20 cellular contexts compared by ENCODE assay signal in genomic region chr1:37238376-37239224, GRCh38.
DNase-seq lines count a peak whose midpoint lies in the region; ATAC-seq and TF ChIP-seq lines count a peak whose summit lies in the region.
"Had no signal": no experiment of that assay in that cellular context is flagged by ENCODE, and none has a peak within 500 bp of the region (broad histone marks: within the 10 kb centered on the region; RNA-seq: fewer than 3 reads in every experiment).

No MANE protein-coding gene starts in this region.

- no peaks in the 10 kb centered on the region for H3K9me3 Mint-ChIP-seq in activated naive CD4-positive, alpha-beta T cell treated with anti-CD3 and anti-CD28 coated beads, Interleukin-2, amount 50 U/mL, for 24 hours
- H3K9me3 Mint-ChIP-seq in activated naive CD4-positive, alpha-beta T cell treated with anti-CD3 and anti-CD28 coated beads for 36 hours = no peaks in the 10 kb centered on the region
- H3K9me3 Mint-ChIP-seq in activated CD4-positive, alpha-beta memory T cell treated with anti-CD3 and anti-CD28 coated beads for 36 hours = no peaks in the 10 kb centered on the region
- H3K9me3 Mint-ChIP-seq: activated naive CD8-positive, alpha-beta T cell treated with anti-CD3 and anti-CD28 coated beads, Interleukin-2, amount 50 U/mL, for 24 hours; activated T-cell treated with anti-CD3 and anti-CD28 coated beads, Interleukin-2, amount 50 U/mL, for 24 hours; CD4-positive, alpha-beta T cell; stimulated activated naive CD8-positive, alpha-beta T cell treated with anti-CD3 and anti-CD28 coated beads, Interleukin-15, Interleukin-2, amounts not matched to agents 100 ng/mL and 50 ng/mL, for 24 hours had no signal

- H3K4me1 Mint-ChIP-seq in activated naive CD4-positive, alpha-beta T cell treated with anti-CD3 and anti-CD28 coated beads, Interleukin-2, amount 50 U/mL, for 24 hours = no peaks in the 10 kb centered on the region
- no peaks in the 10 kb centered on the region for H3K4me1 Mint-ChIP-seq in activated naive CD4-positive, alpha-beta T cell treated with anti-CD3 and anti-CD28 coated beads for 36 hours (ENCODE audit: low read depth)
- H3K4me1 Mint-ChIP-seq in activated CD4-positive, alpha-beta memory T cell treated with anti-CD3 and anti-CD28 coated beads for 36 hours (ENCODE audit: low read depth) = no peaks in the 10 kb centered on the region
- H3K4me1 Mint-ChIP-seq: activated naive CD8-positive, alpha-beta T cell treated with anti-CD3 and anti-CD28 coated beads, Interleukin-2, amount 50 U/mL, for 24 hours had no signal

- H3K4me3 Mint-ChIP-seq in activated naive CD4-positive, alpha-beta T cell treated with anti-CD3 and anti-CD28 coated beads, Interleukin-2, amount 50 U/mL, for 24 hours = no peak overlapping the region
- H3K4me3 Mint-ChIP-seq in activated naive CD4-positive, alpha-beta T cell treated with anti-CD3 and anti-CD28 coated beads for 36 hours = no peak overlapping the region
- H3K4me3 Mint-ChIP-seq in activated CD4-positive, alpha-beta memory T cell treated with anti-CD3 and anti-CD28 coated beads for 36 hours = no peak overlapping the region
- H3K4me3 Mint-ChIP-seq: activated naive CD8-positive, alpha-beta T cell treated with anti-CD3 and anti-CD28 coated beads, Interleukin-2, amount 50 U/mL, for 24 hours; activated T-cell treated with anti-CD3 and anti-CD28 coated beads, Interleukin-2, amount 50 U/mL, for 24 hours; CD4-positive, alpha-beta T cell; naive B cell; stimulated activated naive CD8-positive, alpha-beta T cell treated with anti-CD3 and anti-CD28 coated beads, Interleukin-15, Interleukin-2, amounts not matched to agents 100 ng/mL and 50 ng/mL, for 24 hours had no signal

- peak overlapping the region; percentile 24 for H3K27ac Mint-ChIP-seq in activated naive CD4-positive, alpha-beta T cell treated with anti-CD3 and anti-CD28 coated beads, Interleukin-2, amount 50 U/mL, for 24 hours
- no peak overlapping the region for H3K27ac Mint-ChIP-seq in activated naive CD4-positive, alpha-beta T cell treated with anti-CD3 and anti-CD28 coated beads for 36 hours
- H3K27ac Mint-ChIP-seq in activated CD4-positive, alpha-beta memory T cell treated with anti-CD3 and anti-CD28 coated beads for 36 hours = no peak overlapping the region
- H3K27ac Mint-ChIP-seq: activated naive CD8-positive, alpha-beta T cell treated with anti-CD3 and anti-CD28 coated beads, Interleukin-2, amount 50 U/mL, for 24 hours; activated T-cell treated with anti-CD3 and anti-CD28 coated beads, Interleukin-2, amount 50 U/mL, for 24 hours; CD4-positive, alpha-beta T cell; progenitor cell of endocrine pancreas; stimulated activated naive CD8-positive, alpha-beta T cell treated with anti-CD3 and anti-CD28 coated beads, Interleukin-15, Interleukin-2, amounts not matched to agents 100 ng/mL and 50 ng/mL, for 24 hours had no signal

- no peak for ATAC-seq in HG03095 (IDR thresholded peaks at IDR 0.05; ENCODE audit: unreplicated experiment)
- ATAC-seq: activated naive CD8-positive, alpha-beta T cell treated with anti-CD3 and anti-CD28 coated beads, Interleukin-2, amount 50 U/mL, for 24 hours; HCT116; upper lobe of right lung had no signal

- H3K27me3 Mint-ChIP-seq in activated naive CD4-positive, alpha-beta T cell treated with anti-CD3 and anti-CD28 coated beads, Interleukin-2, amount 50 U/mL, for 24 hours = peaks cover 19% of the 10 kb centered on the region
- H3K27me3 Mint-ChIP-seq in activated naive CD4-positive, alpha-beta T cell treated with anti-CD3 and anti-CD28 coated beads for 36 hours (ENCODE audit: low read depth) = peaks cover 23% of the 10 kb centered on the region
- H3K27me3 Mint-ChIP-seq in activated CD4-positive, alpha-beta memory T cell treated with anti-CD3 and anti-CD28 coated beads for 36 hours = peaks cover 27% of the 10 kb centered on the region

- TF ChIP-seq CTCF in mammary epithelial cell (conservative IDR thresholded peaks at IDR 0.05 in 1 of 2, IDR thresholded peaks at IDR 0.05 in 1 of 2; ENCODE audit: extremely low read depth in 1 of 2, insufficient read depth in 1 of 2, low read depth in 1 of 2, low read length in 2 of 2) = no peak

- H3K4me2 ChIP-seq in mammary epithelial cell (ENCODE audit: insufficient read depth, low read depth, low read length) = no peak overlapping the region

- H4K20me1 ChIP-seq in mammary epithelial cell (ENCODE audit: insufficient read depth, low read length) = no peaks in the 10 kb centered on the region

- no peaks in the 10 kb centered on the region for H3K9me3 ChIP-seq in mammary epithelial cell (replicated peaks; ENCODE audit: insufficient read depth, low read length)
- H3K9me3 ChIP-seq: SJSA1, upper lobe of right lung had no signal

- DNase-seq in activated naive CD4-positive, alpha-beta T cell treated with anti-CD3 and anti-CD28 coated beads for 36 hours = no peak
- peak; percentile 83 for DNase-seq in NCI-H2081 treated with DMSO at 0.1 percent for 48 hours (lab: John Stamatoyannopoulos, UW)
- peak; percentile 3 for DNase-seq in mammary epithelial cell
- DNase-seq in ureter (ENCODE audit: low spot score) = peak; percentile 32
- no peak for DNase-seq in middle frontal gyrus (ENCODE audit: extremely low spot score, low spot score)
- no peak for DNase-seq in activated CD4-positive, alpha-beta memory T cell treated with anti-CD3 and anti-CD28 coated beads for 36 hours
- DNase-seq: activated CD4-positive, alpha-beta T cell treated with anti-CD3 and anti-CD28 coated beads for 48 hours; activated naive CD8-positive, alpha-beta T cell treated with anti-CD3 and anti-CD28 coated beads, Interleukin-2, amount 50 U/mL, for 24 hours; activated T-cell treated with anti-CD3 and anti-CD28 coated beads, Interleukin-2, amount 50 U/mL, for 24 hours; CD4-positive, alpha-beta T cell; central memory CD4-positive, alpha-beta T cell; GDM1; naive B cell; upper lobe of right lung had no signal

- no peak overlapping the region for H2AFZ ChIP-seq in mammary epithelial cell (ENCODE audit: low read depth, low read length)

- no peaks in the 10 kb centered on the region for H3K36me3 ChIP-seq in mammary epithelial cell (ENCODE audit: insufficient read depth, low read length)
- H3K36me3 ChIP-seq: SJSA1, upper lobe of right lung had no signal

- CTCF ChIA-PET in activated naive CD4-positive, alpha-beta T cell treated with anti-CD3 and anti-CD28 coated beads for 36 hours (lab: Charles Lee) = no interaction called here
- CTCF ChIA-PET in mammary epithelial cell (lab: Charles Lee; ENCODE audit: low non-redundant PET) = no interaction called here
- CTCF ChIA-PET in activated CD4-positive, alpha-beta memory T cell treated with anti-CD3 and anti-CD28 coated beads for 36 hours (lab: Charles Lee) = no interaction called here

- no peaks in the 10 kb centered on the region for H3K79me2 ChIP-seq in mammary epithelial cell (ENCODE audit: insufficient read depth, low read length)

- POLR2A ChIA-PET in activated CD4-positive, alpha-beta memory T cell treated with anti-CD3 and anti-CD28 coated beads for 36 hours (lab: Charles Lee) = no interaction called here

- WGBS in mammary epithelial cell (ENCODE audit: low coverage, missing lambda C conversion rate) = 44% methylated on average over 9 of the region's 11 CpGs

- intact Hi-C loops in activated naive CD4-positive, alpha-beta T cell treated with anti-CD3 and anti-CD28 coated beads for 36 hours (cut with micrococcal nuclease) = no loop called here
- intact Hi-C loops in mammary epithelial cell (cut with micrococcal nuclease) = no loop called here
- intact Hi-C loops in activated CD4-positive, alpha-beta memory T cell treated with anti-CD3 and anti-CD28 coated beads for 36 hours (cut with micrococcal nuclease) = no loop called here

- H3K4me3 ChIP-seq in mammary epithelial cell (replicated peaks in 1 of 3; ENCODE audit: insufficient read depth in 1 of 3, low read depth in 2 of 3, low read length in 3 of 3) = no peak overlapping the region
- H3K4me3 ChIP-seq: SJSA1, upper lobe of right lung had no signal

- H3K9ac ChIP-seq in mammary epithelial cell (ENCODE audit: insufficient read depth, low read length) = no peak overlapping the region

- H3K27me3 ChIP-seq in mammary epithelial cell (ENCODE audit: insufficient read depth, low read length) = no peaks in the 10 kb centered on the region

- no TSS peak for BruUV-seq in mammary epithelial cell (replicated peaks; lab: Mats Ljungman, UMichigan)

- H3K27ac ChIP-seq in mammary epithelial cell (ENCODE audit: insufficient read depth, low read depth, low read length) = no peak overlapping the region
- H3K27ac ChIP-seq: SJSA1, upper lobe of right lung had no signal

- H3K4me1 ChIP-seq in mammary epithelial cell (ENCODE audit: insufficient read depth, low read length) = peaks cover 19% of the 10 kb centered on the region
- H3K4me1 ChIP-seq: SJSA1, upper lobe of right lung had no signal

- dilution Hi-C loops in mammary epithelial cell (cut with HindIII; ENCODE audit: low sequenced_read_pairs) = loop anchor here (10.0 kb wide), 1 partner anchor 64 kb away; no protein-coding TSS in a partner anchor

- in situ Hi-C loops in mammary epithelial cell (cut with MboI; ENCODE audit: low sequenced_read_pairs in 2 of 2) = no loop called here

- no peaks in the 10 kb centered on the region for H3K36me3 Mint-ChIP-seq in activated naive CD4-positive, alpha-beta T cell treated with anti-CD3 and anti-CD28 coated beads, Interleukin-2, amount 50 U/mL, for 24 hours
- H3K36me3 Mint-ChIP-seq in activated naive CD4-positive, alpha-beta T cell treated with anti-CD3 and anti-CD28 coated beads for 36 hours (ENCODE audit: low read depth) = no peaks in the 10 kb centered on the region
- no peaks in the 10 kb centered on the region for H3K36me3 Mint-ChIP-seq in activated CD4-positive, alpha-beta memory T cell treated with anti-CD3 and anti-CD28 coated beads for 36 hours
- H3K36me3 Mint-ChIP-seq: naive B cell had no signal

Comparison
In these comparisons a context has a peak if more than half of its experiments do, and no peak if none do; other contexts are left out.
1. DNase-seq: peak in NCI-H2081 treated with DMSO at 0.1 percent for 48 hours (single experiment), mammary epithelial cell (single experiment) and ureter (single experiment); none in activated naive CD4-positive, alpha-beta T cell treated with anti-CD3 and anti-CD28 coated beads for 36 hours (single experiment), middle frontal gyrus (single experiment) and activated CD4-positive, alpha-beta memory T cell treated with anti-CD3 and anti-CD28 coated beads for 36 hours (single experiment).